Comparison of ENCODE assay signal across 19 cellular contexts in the genomic region with DNA sequence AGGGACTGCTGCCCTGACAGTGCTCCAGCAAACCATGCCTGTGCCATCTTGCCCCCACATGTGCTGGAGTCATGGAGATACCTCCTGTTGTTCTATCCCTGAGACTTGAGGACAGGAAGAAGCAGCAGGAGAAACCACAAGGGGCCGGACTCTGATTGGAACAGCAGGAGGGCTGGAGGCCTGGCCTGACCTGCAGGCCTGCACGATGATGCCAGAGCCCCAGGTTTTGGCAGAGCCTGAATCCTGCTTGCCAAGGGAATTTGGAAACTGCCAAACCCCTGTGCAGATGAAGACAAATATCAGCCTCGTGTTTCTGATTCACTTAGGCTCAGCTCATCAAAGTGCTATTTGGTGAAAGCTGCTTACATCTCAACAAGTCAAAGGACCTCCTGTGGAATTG.
DNase-seq lines count a peak whose midpoint lies in the region; ATAC-seq and TF ChIP-seq lines count a peak whose summit lies in the region.
"Had no signal": no experiment of that assay in that cellular context is flagged by ENCODE, and none has a peak within 500 bp of the region (broad histone marks: within the 10 kb centered on the region; RNA-seq: fewer than 3 reads in every experiment).

No MANE protein-coding gene starts in this region.

- H3K9me2 ChIP-seq in GM23248 (ENCODE audit: insufficient read depth): no peaks in the 10 kb centered on the region

- POLR2A ChIA-PET in GM10248 (lab: Yijun Ruan, JAX): no interaction called here

- ATAC-seq in HG03159 (IDR thresholded peaks at IDR 0.05; ENCODE audit: unreplicated experiment) (no peak), HG03025 (IDR thresholded peaks at IDR 0.05; ENCODE audit: low FRiP score, unreplicated experiment) (no peak)
- ATAC-seq: activated T-cell treated with anti-CD3 and anti-CD28 coated beads, Interleukin-2, amount 50 U/mL, for 72 hours; CD8-positive, alpha-beta T cell; HCT116; stimulated activated naive CD8-positive, alpha-beta T cell treated with anti-CD3 and anti-CD28 coated beads, Interleukin-15, amount 100 ng/mL, for 72 hours had no signal

- no peaks in the 10 kb centered on the region for H4K20me1 ChIP-seq in GM23248 (ENCODE audit: insufficient read depth)

- in situ Hi-C loops in GM23248 (cut with MboI): no loop called here
- in situ Hi-C loops in astrocyte of the cerebellum (cut with HindIII; ENCODE audit: low sequenced_read_pairs): no loop called here

- H3K27ac ChIP-seq in GM23248: peak overlapping the region; percentile 53
- H3K27ac ChIP-seq: heart right ventricle had no signal

- peak overlapping the region; percentile 59 for H2AFZ ChIP-seq in GM23248

- WGBS in GM23248 (ENCODE audit: low coverage in 1 of 2, low lambda C conversion rate in 2 of 2, missing lambda C conversion rate in 2 of 2), 2 experiments: 5 to 11% methylated on average over 3 of the region's 3 CpGs

- no peaks in the 10 kb centered on the region for H3K36me3 Mint-ChIP-seq in activated naive CD4-positive, alpha-beta T cell treated with anti-CD3 and anti-CD28 coated beads, Interleukin-2, amount 10 ng/mL, durations not matched to agents 7 days and 5 days
- H3K36me3 Mint-ChIP-seq: CD8-positive, alpha-beta T cell; naive B cell had no signal

- no peaks in the 10 kb centered on the region for H3K36me3 ChIP-seq in GM23248 (ENCODE audit: low read depth)
- H3K36me3 ChIP-seq: heart right ventricle had no signal

- H3K27me3 Mint-ChIP-seq in activated naive CD4-positive, alpha-beta T cell treated with anti-CD3 and anti-CD28 coated beads, Interleukin-2, amount 10 ng/mL, durations not matched to agents 7 days and 5 days: no peaks in the 10 kb centered on the region

- H3K27ac Mint-ChIP-seq in activated naive CD4-positive, alpha-beta T cell treated with anti-CD3 and anti-CD28 coated beads, Interleukin-2, amount 10 ng/mL, durations not matched to agents 7 days and 5 days: no peak overlapping the region
- H3K27ac Mint-ChIP-seq: activated T-cell treated with anti-CD3 and anti-CD28 coated beads, Interleukin-2, amount 50 U/mL, for 72 hours; CD8-positive, alpha-beta T cell; naive B cell; stimulated activated naive CD8-positive, alpha-beta T cell treated with anti-CD3 and anti-CD28 coated beads, Interleukin-15, amount 100 ng/mL, for 72 hours; T-helper 1 cell treated with Interleukin-12 subunit alpha and Interleukin-12 subunit beta and Interleukin-4 antibody, amounts not matched to agents 30 μg/mL and 1 μg/mL, for 36 hours had no signal

- no peak overlapping the region for H3K4me3 ChIP-seq in GM23248
- no peak overlapping the region for H3K4me3 ChIP-seq in astrocyte of the cerebellum (ENCODE audit: low read depth, low read length)
- no peak overlapping the region for H3K4me3 ChIP-seq in foreskin fibroblast (ENCODE audit: low read depth in 1 of 2, low read length in 2 of 2)
- H3K4me3 ChIP-seq: heart right ventricle had no signal

- H3K4me3 Mint-ChIP-seq in activated naive CD4-positive, alpha-beta T cell treated with anti-CD3 and anti-CD28 coated beads, Interleukin-2, amount 10 ng/mL, durations not matched to agents 7 days and 5 days: no peak overlapping the region
- H3K4me3 Mint-ChIP-seq: activated T-cell treated with anti-CD3 and anti-CD28 coated beads, Interleukin-2, amount 50 U/mL, for 72 hours; CD8-positive, alpha-beta T cell; naive B cell; stimulated activated naive CD8-positive, alpha-beta T cell treated with anti-CD3 and anti-CD28 coated beads, Interleukin-15, amount 100 ng/mL, for 72 hours; T-helper 1 cell treated with Interleukin-12 subunit alpha and Interleukin-12 subunit beta and Interleukin-4 antibody, amounts not matched to agents 30 μg/mL and 1 μg/mL, for 36 hours had no signal

- DNase-seq in GM23248: peak; percentile 84
- peak; percentile 93 for DNase-seq in astrocyte of the cerebellum (ENCODE audit: low read depth)
- DNase-seq in foreskin fibroblast: peak; percentile 31 to 32
- DNase-seq in smooth muscle cell of the brain vasculature (ENCODE audit: low read depth, low spot score): peak; percentile 62
- no peak for DNase-seq in activated naive CD4-positive, alpha-beta T cell treated with anti-CD3 and anti-CD28 coated beads, Interleukin-2, amount 10 ng/mL, durations not matched to agents 7 days and 5 days
- DNase-seq in GM10248 (ENCODE audit: extremely low spot score): no peak
- DNase-seq: activated CD4-positive, alpha-beta T cell treated with anti-CD3 and anti-CD28 coated beads for 48 hours; activated T-cell treated with anti-CD3 and anti-CD28 coated beads, Interleukin-2, amount 50 U/mL, for 72 hours; CD8-positive, alpha-beta T cell; effector memory CD4-positive, alpha-beta T cell; GF-D8; heart right ventricle; MM.1S; naive B cell; stimulated activated naive CD8-positive, alpha-beta T cell treated with anti-CD3 and anti-CD28 coated beads, Interleukin-15, amount 100 ng/mL, for 72 hours had no signal

- no peaks in the 10 kb centered on the region for H3K27me3 ChIP-seq in GM23248 (replicated peaks; ENCODE audit: insufficient read depth)

- no peaks in the 10 kb centered on the region for H3K9me3 ChIP-seq in GM23248 (ENCODE audit: low read depth)
- H3K9me3 ChIP-seq: heart right ventricle had no signal

- CTCF ChIA-PET in activated naive CD4-positive, alpha-beta T cell treated with anti-CD3 and anti-CD28 coated beads, Interleukin-2, amount 10 ng/mL, durations not matched to agents 7 days and 5 days (lab: Charles Lee): no interaction called here
- CTCF ChIA-PET in GM10248 (lab: Yijun Ruan, JAX): no interaction called here

- H3K9me3 Mint-ChIP-seq in activated naive CD4-positive, alpha-beta T cell treated with anti-CD3 and anti-CD28 coated beads, Interleukin-2, amount 10 ng/mL, durations not matched to agents 7 days and 5 days: no peaks in the 10 kb centered on the region
- H3K9me3 Mint-ChIP-seq: activated T-cell treated with anti-CD3 and anti-CD28 coated beads, Interleukin-2, amount 50 U/mL, for 72 hours; CD8-positive, alpha-beta T cell; stimulated activated naive CD8-positive, alpha-beta T cell treated with anti-CD3 and anti-CD28 coated beads, Interleukin-15, amount 100 ng/mL, for 72 hours; T-helper 1 cell treated with Interleukin-12 subunit alpha and Interleukin-12 subunit beta and Interleukin-4 antibody, amounts not matched to agents 30 μg/mL and 1 μg/mL, for 36 hours had no signal

- peaks cover 57% of the 10 kb centered on the region for H3K4me1 ChIP-seq in GM23248 (ENCODE audit: insufficient read depth)

- no peaks in the 10 kb centered on the region for H3K79me2 ChIP-seq in GM23248 (ENCODE audit: insufficient read depth)

- peaks cover 32% of the 10 kb centered on the region; the same call in 1 of the 2 replicates for H3F3A ChIP-seq in GM23248 (ENCODE audit: insufficient read depth)

- H3K4me1 Mint-ChIP-seq in activated naive CD4-positive, alpha-beta T cell treated with anti-CD3 and anti-CD28 coated beads, Interleukin-2, amount 10 ng/mL, durations not matched to agents 7 days and 5 days: no peaks in the 10 kb centered on the region
- H3K4me1 Mint-ChIP-seq: naive B cell; stimulated activated naive CD8-positive, alpha-beta T cell treated with anti-CD3 and anti-CD28 coated beads, Interleukin-15, amount 100 ng/mL, for 72 hours had no signal

- peak overlapping the region; percentile 43; the same call in 1 of the 2 replicates for H3K9ac ChIP-seq in GM23248

- no peak for TF ChIP-seq CTCF in astrocyte of the cerebellum (IDR thresholded peaks at IDR 0.05; ENCODE audit: low read depth, low read length, missing control alignments)
- TF ChIP-seq CTCF in foreskin fibroblast (IDR thresholded peaks at IDR 0.05; ENCODE audit: low read depth, low read length): no peak
- no peak for TF ChIP-seq CTCF in GM10248 (IDR thresholded peaks at IDR 0.05; ENCODE audit: control extremely low read depth, extremely low read depth, low read depth, missing control alignments)

- H3K4me2 ChIP-seq in GM23248 (ENCODE audit: unreplicated experiment): no peak overlapping the region

Comparison
In these comparisons a context has a peak if more than half of its experiments do, and no peak if none do; other contexts are left out.
1. DNase-seq: peak in GM23248 (single experiment), astrocyte of the cerebellum (single experiment), foreskin fibroblast (2 of 2) and smooth muscle cell of the brain vasculature (single experiment); none in activated naive CD4-positive, alpha-beta T cell treated with anti-CD3 and anti-CD28 coated beads, Interleukin-2, amount 10 ng/mL, durations not matched to agents 7 days and 5 days (single experiment) and GM10248 (single experiment).